In the genomic region with DNA sequence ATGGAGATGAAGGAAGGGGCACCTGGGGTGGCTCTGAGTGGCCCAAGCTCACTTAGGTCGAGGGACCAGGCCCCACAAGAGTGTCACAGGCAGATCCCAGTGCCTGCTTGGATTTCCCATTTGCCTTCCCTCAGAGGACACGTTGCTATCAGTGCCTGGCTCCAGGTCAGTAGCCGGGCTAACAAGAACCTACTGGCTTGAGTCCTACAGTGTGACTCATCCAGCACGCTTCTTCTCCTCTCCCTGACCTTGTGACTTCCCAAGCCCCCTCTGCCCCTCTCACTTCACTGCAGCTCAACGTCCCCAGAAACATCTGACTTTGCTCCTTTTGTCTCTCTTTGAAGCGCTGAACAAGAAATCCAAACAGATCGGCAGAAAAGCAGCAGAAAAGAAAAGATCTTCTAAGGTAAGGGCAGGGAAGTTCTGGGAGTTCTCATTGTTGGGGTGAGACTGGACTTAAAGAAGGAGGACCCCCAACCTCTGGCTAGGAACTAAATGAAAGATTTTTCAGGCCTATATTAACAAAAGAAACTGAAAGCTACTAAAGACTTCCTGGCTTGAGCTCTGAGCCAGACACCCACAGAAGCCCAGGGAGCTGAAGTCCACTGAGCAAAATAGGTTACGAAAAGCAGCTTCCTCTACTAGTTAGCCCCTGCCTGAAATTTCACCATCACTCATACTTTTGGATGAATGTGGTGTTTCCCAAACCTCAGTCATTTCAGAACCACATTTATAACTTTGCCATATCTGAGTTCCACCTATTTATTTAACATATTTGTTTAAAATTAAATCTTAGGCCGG, we compare ENCODE assay signal across 8 cellular contexts. TPM values are rescaled to one million over a fixed set of nuclear protein-coding genes. Genes with fewer than 3 reads are reported as not detected.
DNase-seq lines count a peak whose midpoint lies in the region; ATAC-seq and TF ChIP-seq lines count a peak whose summit lies in the region.

No MANE protein-coding gene starts in this region.

- peak overlapping the region; percentile 71 for H3K27ac ChIP-seq in endodermal cell (ENCODE audit: low read depth, low read length)
- peak overlapping the region; percentile 45 to 72 for H3K27ac ChIP-seq in uterus

- H3K4me3 ChIP-seq in endodermal cell (ENCODE audit: low read length) (no peak overlapping the region), uterus (peak overlapping the region in 1 of 2 donors; percentile 20)

- H3K9me3 ChIP-seq in endodermal cell (ENCODE audit: control insufficient read depth, low read length) (no peaks in the 10 kb centered on the region), uterus (no peaks in the 10 kb centered on the region)

- TF ChIP-seq CTCF in endodermal cell (conservative IDR thresholded peaks at IDR 0.05) = no peak
- TF ChIP-seq CTCF in mesothelial cell of epicardium (IDR thresholded peaks at IDR 0.05; ENCODE audit: unreplicated experiment) = no peak
- no peak for TF ChIP-seq CTCF in uterus (IDR thresholded peaks at IDR 0.05)

- H3K36me3 ChIP-seq in endodermal cell (ENCODE audit: control insufficient read depth, insufficient read depth, low read length) = peaks cover 4% of the 10 kb centered on the region
- H3K36me3 ChIP-seq in uterus = no peaks in the 10 kb centered on the region

- TF ChIP-seq POLR2A in uterus (IDR thresholded peaks at IDR 0.05) = no peak

- WGBS in endodermal cell (ENCODE audit: insufficient coverage in 1 of 2, insufficient read length in 1 of 2), 2 experiments = 81 to 84% methylated on average over 7 to 9 of the region's 9 CpGs

- H3K36me3 Mint-ChIP-seq in activated naive CD4-positive, alpha-beta T cell treated with anti-CD3 and anti-CD28 coated beads, Interleukin-2, amount 10 ng/mL, durations not matched to agents 7 days and 5 days = peaks cover 2% of the 10 kb centered on the region
- H3K36me3 Mint-ChIP-seq in endodermal cell (ENCODE audit: low read depth) (no peaks in the 10 kb centered on the region), mesothelial cell of epicardium (no peaks in the 10 kb centered on the region)

- H3K4me1 Mint-ChIP-seq in activated naive CD4-positive, alpha-beta T cell treated with anti-CD3 and anti-CD28 coated beads, Interleukin-2, amount 10 ng/mL, durations not matched to agents 7 days and 5 days = peaks cover 8% of the 10 kb centered on the region
- H3K4me1 Mint-ChIP-seq in endodermal cell (peaks cover 2% of the 10 kb centered on the region), mesothelial cell of epicardium (no peaks in the 10 kb centered on the region)

- DNase-seq in activated naive CD4-positive, alpha-beta T cell treated with anti-CD3 and anti-CD28 coated beads, Interleukin-2, amount 10 ng/mL, durations not matched to agents 7 days and 5 days = no peak
- DNase-seq in activated naive CD4-positive, alpha-beta T cell treated with Interleukin-2 at 50 U/mL for 16 hours = no peak
- DNase-seq in endodermal cell (peak; percentile 27), mesothelial cell of epicardium (ENCODE audit: low spot score in 2 of 2, unreplicated experiment in 2 of 2) (no peak), uterus (peak; percentile 31 to 43), NCI-H2196 (lab: John Stamatoyannopoulos, UW; ENCODE audit: unreplicated experiment) (no peak), HuH-7 (ENCODE audit: low spot score) (no peak)
- no peak for DNase-seq in stimulated activated naive CD8-positive, alpha-beta T cell treated with anti-CD3 and anti-CD28 coated beads, Interleukin-15, Interleukin-2, amounts not matched to agents 100 U/mL and 50 U/mL, for 24 hours

- no peaks in the 10 kb centered on the region for H3K27me3 ChIP-seq in endodermal cell (ENCODE audit: control insufficient read depth, insufficient read depth, low read length, poor library complexity, severe bottlenecking)
- no peaks in the 10 kb centered on the region for H3K27me3 ChIP-seq in uterus

- no peak overlapping the region for H3K9ac ChIP-seq in endodermal cell (ENCODE audit: extremely low read depth, low read length, poor library complexity, severe bottlenecking)

- H3K27me3 Mint-ChIP-seq in activated naive CD4-positive, alpha-beta T cell treated with anti-CD3 and anti-CD28 coated beads, Interleukin-2, amount 10 ng/mL, durations not matched to agents 7 days and 5 days = no peaks in the 10 kb centered on the region
- H3K27me3 Mint-ChIP-seq in endodermal cell (ENCODE audit: insufficient read depth) (no peaks in the 10 kb centered on the region), mesothelial cell of epicardium (ENCODE audit: low read depth) (no peaks in the 10 kb centered on the region)

- no peak overlapping the region for H3K4me3 Mint-ChIP-seq in activated naive CD4-positive, alpha-beta T cell treated with anti-CD3 and anti-CD28 coated beads, Interleukin-2, amount 10 ng/mL, durations not matched to agents 7 days and 5 days
- no peak overlapping the region for H3K4me3 Mint-ChIP-seq in endodermal cell
- no peak overlapping the region for H3K4me3 Mint-ChIP-seq in mesothelial cell of epicardium

- H3K27ac Mint-ChIP-seq in activated naive CD4-positive, alpha-beta T cell treated with anti-CD3 and anti-CD28 coated beads, Interleukin-2, amount 10 ng/mL, durations not matched to agents 7 days and 5 days = peak overlapping the region; percentile 45
- H3K27ac Mint-ChIP-seq in endodermal cell (peak overlapping the region; percentile 36), mesothelial cell of epicardium (peak overlapping the region; percentile 61)

- intact Hi-C loops in uterus (cut with DNase I; ENCODE audit: low total_unique reads) = no loop called here

- no peak for ATAC-seq in stimulated activated naive CD8-positive, alpha-beta T cell treated with anti-CD3 and anti-CD28 coated beads, Interleukin-15, Interleukin-2, amounts not matched to agents 100 U/mL and 50 U/mL, for 24 hours

- H3K4me1 ChIP-seq in endodermal cell (ENCODE audit: control insufficient read depth, insufficient read depth, low read length) (no peaks in the 10 kb centered on the region), uterus (no peaks in the 10 kb centered on the region)

- CTCF ChIA-PET in activated naive CD4-positive, alpha-beta T cell treated with anti-CD3 and anti-CD28 coated beads, Interleukin-2, amount 10 ng/mL, durations not matched to agents 7 days and 5 days (lab: Charles Lee) = interaction anchor here (0.5 to 1.4 kb wide), 2 partner anchors 46 to 106 kb away, joined by 3 read pairs; no protein-coding TSS in a partner anchor

- no peaks in the 10 kb centered on the region for H3K9me3 Mint-ChIP-seq in activated naive CD4-positive, alpha-beta T cell treated with anti-CD3 and anti-CD28 coated beads, Interleukin-2, amount 10 ng/mL, durations not matched to agents 7 days and 5 days
- no peaks in the 10 kb centered on the region for H3K9me3 Mint-ChIP-seq in endodermal cell
- H3K9me3 Mint-ChIP-seq in mesothelial cell of epicardium = no peaks in the 10 kb centered on the region

RNA-seq across cellular contexts. Expression of a gene that starts 21.5 kb away (rescaled TPM):
- not detected for total RNA-seq in endodermal cell
- not detected for polyA plus RNA-seq in endodermal cell (2013, experiment 1 of 2)
- not detected for polyA plus RNA-seq in endodermal cell (2013, experiment 2 of 2)
- not detected in 3 replicates for total RNA-seq in mesothelial cell of epicardium
- total RNA-seq in uterus = not detected

RNA-seq across cellular contexts. Expression of a gene that starts 40.5 kb away (rescaled TPM):
- total RNA-seq in endodermal cell (100 to 1,000 TPM; 271 to 350 TPM), mesothelial cell of epicardium (149 to 152 TPM (median 150 TPM) in 3 replicates), uterus (10 to 100 TPM; 53.8 to 82.7 (median 73.3) TPM)
- 170 TPM for polyA plus RNA-seq in endodermal cell (2013, experiment 1 of 2)
- polyA plus RNA-seq in endodermal cell (2013, experiment 2 of 2) = 151 TPM

Comparison
In these comparisons a context has a peak if more than half of its experiments do, and no peak if none do; other contexts are left out.
1. DNase-seq: peak in endodermal cell (single experiment) and uterus (2 of 2); none in activated naive CD4-positive, alpha-beta T cell treated with anti-CD3 and anti-CD28 coated beads, Interleukin-2, amount 10 ng/mL, durations not matched to agents 7 days and 5 days (single experiment), activated naive CD4-positive, alpha-beta T cell treated with Interleukin-2 at 50 U/mL for 16 hours (single experiment), mesothelial cell of epicardium (0 of 2), stimulated activated naive CD8-positive, alpha-beta T cell treated with anti-CD3 and anti-CD28 coated beads, Interleukin-15, Interleukin-2, amounts not matched to agents 100 U/mL and 50 U/mL, for 24 hours (single experiment), NCI-H2196 (single experiment) and HuH-7 (single experiment).
2. Peak in every context shown above with its lines, with median percentiles within 50 percentile points of each other: H3K27ac Mint-ChIP-seq.